Comparison of ENCODE assay signal across 7 cellular contexts in the genomic region with DNA sequence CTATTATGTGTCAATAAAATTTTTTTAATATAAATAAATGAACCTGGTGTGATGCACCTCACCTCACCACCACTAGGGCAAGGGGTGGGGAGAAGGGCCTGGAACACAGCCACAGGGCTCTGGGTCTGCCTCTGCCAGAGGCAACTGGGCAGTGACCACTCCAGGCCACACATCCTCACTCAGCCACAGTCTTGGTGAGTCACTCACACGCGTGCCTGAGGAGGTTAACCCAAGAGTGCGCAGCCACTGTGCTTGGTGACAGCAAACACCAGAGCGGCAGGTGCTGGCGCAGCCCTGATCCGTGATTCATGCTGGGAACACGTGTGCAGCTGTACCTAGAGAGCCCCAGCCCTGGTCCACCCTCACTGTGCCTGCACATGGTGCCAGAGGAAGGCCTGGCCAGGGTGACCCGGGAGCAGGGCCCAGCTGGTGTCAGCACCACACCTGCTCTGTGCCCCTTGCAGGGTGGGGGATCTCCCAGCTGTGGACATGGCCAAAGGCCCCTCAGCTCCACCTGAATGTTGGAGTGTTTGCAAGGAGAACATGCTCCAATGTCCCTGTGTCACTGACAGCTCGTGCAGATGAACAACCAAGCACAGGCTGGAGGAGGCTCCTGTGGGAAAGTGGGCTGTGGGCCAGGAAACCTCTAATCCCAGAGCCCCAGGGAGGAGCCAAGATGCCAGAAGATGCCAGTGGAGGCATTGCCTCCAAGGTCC. TPM values are rescaled to one million over a fixed set of nuclear protein-coding genes. Genes with fewer than 3 reads are reported as not detected.
DNase-seq lines count a peak whose midpoint lies in the region; ATAC-seq and TF ChIP-seq lines count a peak whose summit lies in the region.

No MANE protein-coding gene starts in this region.

- H3K18ac ChIP-seq in mesenchymal stem cell (ENCODE audit: low read depth in 1 of 2, low read length in 2 of 2), result no peak overlapping the region

- H2BK12ac ChIP-seq in mesenchymal stem cell (ENCODE audit: low read length in 2 of 2), result no peak overlapping the region

- H3K27ac Mint-ChIP-seq in stimulated activated memory B cell treated with anti-CD40 and anti-IgM and Interleukin-4, amounts not matched to agents 10 μg/mL and 1 μg/mL and 100 μg/mL, for 72 hours, result no peak overlapping the region

- H3K27me3 ChIP-seq in mesenchymal stem cell (ENCODE audit: control insufficient read depth in 1 of 2, insufficient read depth in 1 of 2, low read length in 2 of 2), result no peaks in the 10 kb centered on the region

- no peak overlapping the region for H3K4me3 ChIP-seq in astrocyte of the cerebellum (ENCODE audit: low read depth, low read length)
- no peak overlapping the region for H3K4me3 ChIP-seq in mesenchymal stem cell (ENCODE audit: insufficient read depth in 1 of 2, low read depth in 1 of 2, low read length in 2 of 2)

- no peak overlapping the region for H4K91ac ChIP-seq in mesenchymal stem cell (ENCODE audit: low read length)

- no peak overlapping the region for H3K23ac ChIP-seq in mesenchymal stem cell (ENCODE audit: low read length in 2 of 2)

- no peak overlapping the region for H2BK15ac ChIP-seq in mesenchymal stem cell (ENCODE audit: low read depth, poor library complexity, severe bottlenecking)

- no peak overlapping the region for H3K9ac ChIP-seq in mesenchymal stem cell (ENCODE audit: low read length)

- peaks cover 10% of the 10 kb centered on the region for H3K79me1 ChIP-seq in mesenchymal stem cell (replicated peaks; ENCODE audit: low read length, poor library complexity, severe bottlenecking)

- no peak overlapping the region for H2BK120ac ChIP-seq in mesenchymal stem cell (ENCODE audit: low read depth, low read length)

- H4K8ac ChIP-seq in mesenchymal stem cell (ENCODE audit: low read length), result no peak overlapping the region

- no peak overlapping the region for H3K4ac ChIP-seq in mesenchymal stem cell (ENCODE audit: low read depth in 1 of 2, low read length in 2 of 2)

- H3K4me1 Mint-ChIP-seq in stimulated activated memory B cell treated with anti-CD40 and anti-IgM and Interleukin-4, amounts not matched to agents 10 μg/mL and 1 μg/mL and 100 μg/mL, for 72 hours, result peaks cover 19% of the 10 kb centered on the region

- H3K4me3 Mint-ChIP-seq in stimulated activated memory B cell treated with anti-CD40 and anti-IgM and Interleukin-4, amounts not matched to agents 10 μg/mL and 1 μg/mL and 100 μg/mL, for 72 hours, result no peak overlapping the region

- no peaks in the 10 kb centered on the region for H3K9me3 Mint-ChIP-seq in stimulated activated memory B cell treated with anti-CD40 and anti-IgM and Interleukin-4, amounts not matched to agents 10 μg/mL and 1 μg/mL and 100 μg/mL, for 72 hours

- no peak for ATAC-seq in stimulated activated memory B cell treated with anti-CD40 and anti-IgM and Interleukin-4, amounts not matched to agents 10 μg/mL and 1 μg/mL and 100 μg/mL, for 72 hours
- no peak for ATAC-seq in GM19452 (IDR thresholded peaks at IDR 0.05; ENCODE audit: unreplicated experiment)

- no peak overlapping the region for H2AK5ac ChIP-seq in mesenchymal stem cell (ENCODE audit: low read length, severe bottlenecking)

- 91% methylated on average over 9 of the region's 9 CpGs for WGBS in mesenchymal stem cell

- no peak overlapping the region for H3K4me2 ChIP-seq in mesenchymal stem cell (ENCODE audit: low read length, poor library complexity, severe bottlenecking)

- no peaks in the 10 kb centered on the region for H3K27me3 Mint-ChIP-seq in stimulated activated memory B cell treated with anti-CD40 and anti-IgM and Interleukin-4, amounts not matched to agents 10 μg/mL and 1 μg/mL and 100 μg/mL, for 72 hours

- no peak overlapping the region for H2BK5ac ChIP-seq in mesenchymal stem cell (ENCODE audit: low read depth, low read length, poor library complexity, severe bottlenecking)

- no peak overlapping the region for H3K14ac ChIP-seq in mesenchymal stem cell (ENCODE audit: low read length in 2 of 2)

- H3K9me3 ChIP-seq in mesenchymal stem cell (ENCODE audit: control insufficient read depth, low read length), result no peaks in the 10 kb centered on the region

- peaks cover 5% of the 10 kb centered on the region for H3K4me1 ChIP-seq in mesenchymal stem cell (ENCODE audit: control insufficient read depth, insufficient read depth, low read depth, low read length)

- no peak overlapping the region for H2AFZ ChIP-seq in mesenchymal stem cell (ENCODE audit: low read depth, low read length)

- DNase-seq in Daoy (ENCODE audit: low read depth) (peak; percentile 45), KBM-7 (peak; percentile 18), astrocyte of the cerebellum (ENCODE audit: low read depth) (no peak), mesenchymal stem cell (peak; percentile 63)
- no peak for DNase-seq in stimulated activated CD4-positive, alpha-beta T cell treated with anti-CD3 and anti-CD28 coated beads, Interleukin-4, amount 100 ng/mL, for 1 hour

- H3K36me3 ChIP-seq in mesenchymal stem cell (ENCODE audit: control insufficient read depth in 1 of 2, insufficient read depth in 2 of 2, low read depth in 1 of 2, low read length in 2 of 2), result no peaks in the 10 kb centered on the region

- peak; percentile 47 for TF ChIP-seq CTCF in astrocyte of the cerebellum (IDR thresholded peaks at IDR 0.05; ENCODE audit: low read depth, low read length, missing control alignments)

- in situ Hi-C loops in KBM-7 (cut with MboI; ENCODE audit: low pct_unique_long_range_greater_than_20kb, low sequenced_read_pairs), result no loop called here
- in situ Hi-C loops in astrocyte of the cerebellum (cut with HindIII; ENCODE audit: low sequenced_read_pairs), result no loop called here

- H3K27ac ChIP-seq in mesenchymal stem cell (ENCODE audit: low read length, poor library complexity, severe bottlenecking), result no peak overlapping the region

- H3K36me3 Mint-ChIP-seq in stimulated activated memory B cell treated with anti-CD40 and anti-IgM and Interleukin-4, amounts not matched to agents 10 μg/mL and 1 μg/mL and 100 μg/mL, for 72 hours, result peaks cover 9% of the 10 kb centered on the region

RNA-seq across cellular contexts. Expression of gene SLC41A3, which starts 2.1 kb away (rescaled TPM):
- total RNA-seq in Daoy (2014; rRNA removed; shearing (Covaris generic)), result 20.7 and 30.6 TPM in 2 replicates
- polyA plus RNA-seq in mesenchymal stem cell (2013, experiment 1 of 2), result 39.9 TPM
- 39.6 TPM for polyA plus RNA-seq in mesenchymal stem cell (2013, experiment 2 of 2)

Comparison
In these comparisons a context has a peak if more than half of its experiments do, and no peak if none do; other contexts are left out.
1. DNase-seq: peak in Daoy (single experiment), KBM-7 (single experiment) and mesenchymal stem cell (single experiment); none in astrocyte of the cerebellum (single experiment) and stimulated activated CD4-positive, alpha-beta T cell treated with anti-CD3 and anti-CD28 coated beads, Interleukin-4, amount 100 ng/mL, for 1 hour (single experiment).